ENCODE assay signal across 8 cellular contexts in the genomic region with DNA sequence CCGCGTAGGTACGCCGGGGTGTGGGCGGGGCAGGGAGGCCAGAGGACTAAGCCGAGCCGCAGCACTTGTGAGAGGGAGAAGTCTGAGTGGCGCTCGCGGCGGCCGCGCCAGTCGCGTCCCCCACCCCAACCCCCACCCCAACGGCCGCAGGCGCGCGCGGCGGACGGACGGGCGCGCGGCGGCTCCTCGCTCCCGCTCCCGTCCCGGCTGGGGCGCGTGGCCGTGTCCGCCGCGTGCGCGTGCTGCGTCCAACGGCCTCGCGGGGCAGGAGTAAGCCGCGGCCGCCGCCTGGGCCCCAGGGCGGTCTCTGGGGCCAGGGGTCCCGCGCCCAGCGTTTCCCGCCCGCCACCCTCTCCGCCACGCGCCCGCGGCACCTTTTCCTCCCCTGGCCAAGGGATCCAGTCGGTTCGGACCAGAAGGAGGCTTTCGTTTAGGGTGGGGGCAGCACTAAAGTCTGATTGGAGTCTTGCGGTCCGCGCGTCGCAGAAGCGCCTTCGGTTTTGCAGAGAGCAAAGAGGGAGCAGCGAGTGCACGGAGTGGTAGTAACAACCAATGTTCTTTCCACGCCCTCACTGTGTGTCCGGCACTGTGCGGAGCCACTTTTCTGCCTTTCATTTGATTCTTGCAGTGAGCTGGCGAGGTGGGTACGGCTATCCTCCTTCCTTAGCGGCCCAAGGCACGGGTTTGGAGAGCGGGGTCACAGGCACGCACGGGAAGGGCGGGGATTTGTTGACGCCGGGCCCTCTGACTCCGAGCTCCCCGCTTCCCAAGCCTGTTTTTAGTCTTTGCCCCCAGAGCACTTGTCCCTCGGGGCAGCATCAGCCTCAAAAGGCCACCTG. TPM values are rescaled to one million over a fixed set of nuclear protein-coding genes. Genes with fewer than 3 reads are reported as not detected.
DNase-seq lines count a peak whose midpoint lies in the region; ATAC-seq and TF ChIP-seq lines count a peak whose summit lies in the region.

No MANE protein-coding gene starts in this region.

- TF ChIP-seq EP300 in stomach (IDR thresholded peaks at IDR 0.05), result no peak

- peak overlapping the region; percentile 96 for H3K4me3 ChIP-seq in MM.1S (ENCODE audit: low read length)
- peak overlapping the region; percentile 93 for H3K4me3 ChIP-seq in naive thymus-derived CD4-positive, alpha-beta T cell (ENCODE audit: low read length)
- H3K4me3 ChIP-seq in stomach, result peak overlapping the region; percentile 83 to 98 (median 90)

- TF ChIP-seq POLR2A in erythroblast (IDR thresholded peaks at IDR 0.05; ENCODE audit: low read length), result no peak
- no peak for TF ChIP-seq POLR2A in stomach (IDR thresholded peaks at IDR 0.05)

- DNase-seq in SIG-M5 treated with dmso at 0.1 percent for 504 hours (lab: John Stamatoyannopoulos, UW; ENCODE audit: unreplicated experiment) (peak; percentile 52), SIG-M5 (lab: John Stamatoyannopoulos, UW) (no peak), MM.1S (peak; percentile 62), erythroblast (lab: John Stamatoyannopoulos, UW) (peak; percentile 82 to 87), stomach (peak; percentile 41)
- peak; percentile 33 for DNase-seq in activated CD8-positive, alpha-beta memory T cell treated with anti-CD3 and anti-CD28 coated beads, Interleukin-2, amount 50 U/mL, for 4 hours
- DNase-seq in naive thymus-derived CD4-positive, alpha-beta T cell, result peak in 8 of 9 donors; percentile 35 to 52 (median 45)

- peak overlapping the region; percentile 83 for H3K27ac ChIP-seq in MM.1S (ENCODE audit: low read length)
- peak overlapping the region; percentile 77 for H3K27ac ChIP-seq in naive thymus-derived CD4-positive, alpha-beta T cell (ENCODE audit: low read depth, low read length)
- H3K27ac ChIP-seq in stomach, result peak overlapping the region; percentile 93 to 99 (median 95)

- peaks cover 9% of the 10 kb centered on the region; the same call in 1 of the 2 replicates for H3F3A ChIP-seq in MM.1S (ENCODE audit: insufficient read depth, low read length)

- H3K9ac ChIP-seq in MM.1S (ENCODE audit: low read length), result peak overlapping the region; percentile 90

- 0% methylated on average over 16 to 87 of the region's 87 CpGs for WGBS in stomach, 5 donors

- H3K36me3 Mint-ChIP-seq in naive thymus-derived CD4-positive, alpha-beta T cell, result peaks cover 0 to 13% (median 9%) of the 10 kb centered on the region in 5 donors

- no peak for ATAC-seq in naive thymus-derived CD4-positive, alpha-beta T cell
- no peak for ATAC-seq in HG02678 (IDR thresholded peaks at IDR 0.05; ENCODE audit: unreplicated experiment)

- H3K4me2 ChIP-seq in MM.1S (ENCODE audit: low read depth, low read length), result peak overlapping the region; percentile 80

- H3K27me3 ChIP-seq in MM.1S (replicated peaks; ENCODE audit: insufficient read depth, low read length) (no peaks in the 10 kb centered on the region), stomach (no peaks in the 10 kb centered on the region)
- no peaks in the 10 kb centered on the region for H3K27me3 ChIP-seq in naive thymus-derived CD4-positive, alpha-beta T cell (ENCODE audit: control insufficient read depth in 2 of 2, insufficient read depth in 2 of 2, low read length in 2 of 2)

- POLR2A ChIA-PET in naive thymus-derived CD4-positive, alpha-beta T cell (lab: Charles Lee), result interaction anchor here (0.6 to 9.3 kb wide), 24 partner anchors 9 to 1430 kb away, joined by 3 to 232 read pairs (median 4); partner anchors contain the start of genes ATOX1, CCDC69, GM2A and SLC36A1

- CTCF ChIA-PET in naive thymus-derived CD4-positive, alpha-beta T cell (lab: Charles Lee), result interaction anchor here (0.6 to 1.5 kb wide), 4 partner anchors 28 to 124 kb away, joined by 3 to 4 read pairs (median 3); no protein-coding TSS in a partner anchor

- no peaks in the 10 kb centered on the region for H3K9me3 Mint-ChIP-seq in naive thymus-derived CD4-positive, alpha-beta T cell

- H3K4me1 Mint-ChIP-seq in naive thymus-derived CD4-positive, alpha-beta T cell, result peaks cover 31 to 61% (median 49%) of the 10 kb centered on the region in 7 donors

- H3K27me3 Mint-ChIP-seq in naive thymus-derived CD4-positive, alpha-beta T cell, result no peaks in the 10 kb centered on the region

- H3K36me3 ChIP-seq in MM.1S (replicated peaks; ENCODE audit: insufficient read depth, low read length) (peaks cover 3% of the 10 kb centered on the region; the same call in 1 of the 2 replicates), stomach (no peaks in the 10 kb centered on the region)
- H3K36me3 ChIP-seq in naive thymus-derived CD4-positive, alpha-beta T cell (ENCODE audit: control insufficient read depth in 2 of 3, insufficient read depth in 3 of 3, low read length in 3 of 3), result peaks cover 0 to 5% (median 0%) of the 10 kb centered on the region in 3 experiments

- peaks cover 48% of the 10 kb centered on the region for H4K20me1 ChIP-seq in MM.1S (ENCODE audit: insufficient read depth, low read length)

- H3K4me1 ChIP-seq in MM.1S (ENCODE audit: low read length) (0 out of 2 replicates have a peak, but pooled peaks cover 20% of the 10 kb centered on the region), stomach (peaks cover 28 to 53% (median 49%) of the 10 kb centered on the region in 4 donors)
- H3K4me1 ChIP-seq in naive thymus-derived CD4-positive, alpha-beta T cell (ENCODE audit: control insufficient read depth in 2 of 2, insufficient read depth in 2 of 2, low read length in 2 of 2), result peaks cover 36 to 43% of the 10 kb centered on the region in 2 donors

- peak overlapping the region in 5 of 9 donors; percentile 79 to 94 (median 87) for H3K27ac Mint-ChIP-seq in naive thymus-derived CD4-positive, alpha-beta T cell

- H3K79me2 ChIP-seq in MM.1S (ENCODE audit: low read length), result peaks cover 56% of the 10 kb centered on the region

- TF ChIP-seq CTCF in MM.1S (IDR thresholded peaks at IDR 0.05; ENCODE audit: low read length) (no peak), stomach (IDR thresholded peaks at IDR 0.05) (no peak)

- H2AFZ ChIP-seq in MM.1S (ENCODE audit: low read length), result 0 out of 2 replicates have a peak overlapping the region, but pooled peaks have one; percentile 38

- H3K9me2 ChIP-seq in MM.1S (replicated peaks; ENCODE audit: insufficient read depth, low read length), result no peaks in the 10 kb centered on the region

- intact Hi-C loops in naive thymus-derived CD4-positive, alpha-beta T cell (cut with micrococcal nuclease), result loop anchor here (5.0 to 10.0 kb wide), 6 partner anchors 255 to 1417 kb away; partner anchors contain the start of genes CD74 (in 1 of the 2), TCOF1 (in 1 of the 2) and TNIP1 (in 1 of the 2)
- intact Hi-C loops in stomach (cut with DNase I; ENCODE audit: low total_unique reads), result no loop called here

- H3K9me3 ChIP-seq in MM.1S (replicated peaks; ENCODE audit: insufficient read depth, low read length), result no peaks in the 10 kb centered on the region
- no peaks in the 10 kb centered on the region for H3K9me3 ChIP-seq in naive thymus-derived CD4-positive, alpha-beta T cell (ENCODE audit: control insufficient read depth in 2 of 3, low read length in 3 of 3)
- H3K9me3 ChIP-seq in stomach, result no peaks in the 10 kb centered on the region

- peak overlapping the region in 7 of 10 donors; percentile 89 to 97 (median 94) for H3K4me3 Mint-ChIP-seq in naive thymus-derived CD4-positive, alpha-beta T cell

RNA-seq across cellular contexts. Expression of gene G3BP1, which starts 0.5 kb away (rescaled TPM):
- 100 to 1,000 TPM in 3 of 5 experiments, 10 to 100 TPM in 2; 86.1 to 244 (median 167) TPM for total RNA-seq in naive thymus-derived CD4-positive, alpha-beta T cell
- 100 to 1,000 TPM; 146 to 158 TPM for polyA plus RNA-seq in naive thymus-derived CD4-positive, alpha-beta T cell
- 100 to 1,000 TPM in 1 of 5 donors, 10 to 100 TPM in 4; 47.3 to 138 (median 68.7) TPM for total RNA-seq in stomach
- polyA plus RNA-seq in stomach, result 10 to 100 TPM; 15.1 to 20.4 (median 18.6) TPM

RNA-seq across cellular contexts. Expression of gene ATOX1, which starts 13.8 kb away (rescaled TPM):
- 10 to 100 TPM; 14.8 to 58.2 (median 29.6) TPM for total RNA-seq in naive thymus-derived CD4-positive, alpha-beta T cell
- 10 to 100 TPM; 44.7 to 71.1 TPM for polyA plus RNA-seq in naive thymus-derived CD4-positive, alpha-beta T cell
- 10 to 100 TPM in 4 of 5 donors, not detected in 1; 24.6 to 80.6 (median 60.4) TPM for total RNA-seq in stomach
- 100 to 1,000 TPM; 111 to 177 (median 165) TPM for polyA plus RNA-seq in stomach
